Comparison of ENCODE assay signal across 8 cellular contexts in genomic region chr10:92291610-92291859, GRCh38. TPM values are rescaled to one million over a fixed set of nuclear protein-coding genes. Genes with fewer than 3 reads are reported as not detected.
DNase-seq lines count a peak whose midpoint lies in the region; ATAC-seq and TF ChIP-seq lines count a peak whose summit lies in the region.

No MANE protein-coding gene starts in this region.

- H3K9ac ChIP-seq in liver (ENCODE audit: low read depth in 1 of 2, low read length in 2 of 2), result peak overlapping the region; percentile 93 to 94

- peaks cover 14% of the 10 kb centered on the region for H3K36me3 ChIP-seq in A673 (ENCODE audit: insufficient read depth, low read length, poor library complexity, severe bottlenecking)
- peaks cover 0 to 13% of the 10 kb centered on the region in 2 donors for H3K36me3 ChIP-seq in adrenal gland (replicated peaks in 1 of 2)
- peaks cover 0 to 6% (median under 1%) of the 10 kb centered on the region in 4 donors for H3K36me3 ChIP-seq in liver (ENCODE audit: control insufficient read depth in 4 of 4, insufficient read depth in 3 of 4, low read depth in 1 of 4, low read length in 3 of 4)
- H3K36me3 ChIP-seq in transverse colon, result no peaks in the 10 kb centered on the region

- H3K4me3 ChIP-seq in A673 (ENCODE audit: low read depth, low read length, poor library complexity, severe bottlenecking), result peak overlapping the region; percentile 90
- H3K4me3 ChIP-seq in adrenal gland, result peak overlapping the region; percentile 56 to 86 (median 81)
- peak overlapping the region; percentile 76 to 99 (median 99) for H3K4me3 ChIP-seq in liver (ENCODE audit: low read depth in 1 of 3, low read length in 3 of 3)
- peak overlapping the region; percentile 77 to 95 (median 93) for H3K4me3 ChIP-seq in transverse colon

- peak overlapping the region; percentile 91 for H3K27ac ChIP-seq in A673 (ENCODE audit: low read depth, low read length, poor library complexity, severe bottlenecking)
- H3K27ac ChIP-seq in adrenal gland, result peak overlapping the region; percentile 94 to 99 (median 97)
- H3K27ac ChIP-seq in liver (ENCODE audit: low read depth in 1 of 2, low read length in 2 of 2), result peak overlapping the region; percentile 93 to 100
- peak overlapping the region; percentile 91 to 93 (median 92) for H3K27ac ChIP-seq in transverse colon

- TF ChIP-seq EP300 in transverse colon (IDR thresholded peaks at IDR 0.05; ENCODE audit: low read depth), result no peak

- DNase-seq in A673 (ENCODE audit: low spot score) (no peak), HFFc6 (no peak), adrenal gland (peak in 4 of 7 donors; percentile 27 to 43 (median 33)), transverse colon (no peak), NCI-H1436 treated with DMSO at 0.1 percent for 48 hours (lab: John Stamatoyannopoulos, UW) (no peak)

- no TSS peak for BruUV-seq in A673 (replicated peaks; lab: Mats Ljungman, UMichigan)

- peaks cover 13% of the 10 kb centered on the region for H3K36me3 Mint-ChIP-seq in HFFc6 (ENCODE audit: low read depth)

- TF ChIP-seq RAD21 in liver (IDR thresholded peaks at IDR 0.05), result no peak

- intact Hi-C loops in A673 (cut with micrococcal nuclease; ENCODE audit: unreplicated experiment), result loop anchor here (5.0 kb wide), 1 partner anchor 49 kb away; no protein-coding TSS in a partner anchor
- intact Hi-C loops in adrenal gland (cut with DNase I), result loop anchor here (5.0 to 10.0 kb wide), 3 partner anchors 49 to 207 kb away; no protein-coding TSS in a partner anchor
- intact Hi-C loops in transverse colon (cut with DNase I; ENCODE audit: low total_unique reads), result loop anchor here (1.0 to 10.0 kb wide), 2 partner anchors 51 to 207 kb away; no protein-coding TSS in a partner anchor

- peak overlapping the region; percentile 95 for H3K4me3 Mint-ChIP-seq in HFFc6

- H3K27me3 ChIP-seq in A673 (replicated peaks; ENCODE audit: insufficient read depth, low read depth, low read length, poor library complexity) (no peaks in the 10 kb centered on the region), adrenal gland (no peaks in the 10 kb centered on the region), liver (ENCODE audit: control insufficient read depth in 4 of 4, insufficient read depth in 4 of 4, low read length in 3 of 4) (no peaks in the 10 kb centered on the region), transverse colon (no peaks in the 10 kb centered on the region)

- peaks cover 2% of the 10 kb centered on the region for H3K27me3 Mint-ChIP-seq in HFFc6 (ENCODE audit: insufficient read depth)

- in situ Hi-C loops in transverse colon (cut with MboI; ENCODE audit: low pct_ligation_motif_present in 1 of 4, low pct_unique_long_range_greater_than_20kb in 1 of 4, low sequenced_read_pairs in 3 of 4), result loop anchor here in 1 of 4 donors (10.0 kb wide), 1 partner anchor 207 kb away; no protein-coding TSS in a partner anchor

- H3K4me1 ChIP-seq in A673 (ENCODE audit: insufficient read depth, low read length, poor library complexity, severe bottlenecking), result no peaks in the 10 kb centered on the region
- peaks cover 9 to 24% of the 10 kb centered on the region in 2 donors for H3K4me1 ChIP-seq in adrenal gland (replicated peaks in 1 of 2)
- H3K4me1 ChIP-seq in liver (ENCODE audit: control insufficient read depth in 4 of 4, insufficient read depth in 4 of 4, low read length in 3 of 4), result peaks cover 5 to 10% (median 8%) of the 10 kb centered on the region in 4 donors
- peaks cover 7 to 18% (median 11%) of the 10 kb centered on the region in 4 donors for H3K4me1 ChIP-seq in transverse colon

- CTCF ChIA-PET in A673 (lab: Charles Lee), result interaction anchor here (0.6 to 1.5 kb wide), 4 partner anchors 36 to 204 kb away, joined by 3 to 5 read pairs (median 4); no protein-coding TSS in a partner anchor

- peaks cover 36% of the 10 kb centered on the region for H3K4me1 Mint-ChIP-seq in HFFc6 (ENCODE audit: low read depth)

- POLR2A ChIA-PET in A673 (lab: Charles Lee; ENCODE audit: low non-redundant PET), result interaction anchor here (0.6 kb wide), 2 partner anchors 204 to 322 kb away, joined by 4 to 6 read pairs; no protein-coding TSS in a partner anchor

- no peak for ATAC-seq in GM21423 (IDR thresholded peaks at IDR 0.05; ENCODE audit: unreplicated experiment)
- ATAC-seq in HG03469 (IDR thresholded peaks at IDR 0.05; ENCODE audit: unreplicated experiment), result no peak

- no peaks in the 10 kb centered on the region for H3K9me3 Mint-ChIP-seq in HFFc6

- TF ChIP-seq CTCF in A673 (conservative IDR thresholded peaks at IDR 0.05; ENCODE audit: low read depth, low read length) (no peak), HFFc6 (IDR thresholded peaks at IDR 0.05) (no peak), adrenal gland (IDR thresholded peaks at IDR 0.05) (no peak), liver (IDR thresholded peaks at IDR 0.05; ENCODE audit: low read depth, low read length, missing input control) (no peak), transverse colon (IDR thresholded peaks at IDR 0.05) (no peak)

- 0 to 1% (median 0%) methylated on average over 3 to 10 of the region's 10 CpGs for WGBS in adrenal gland, 4 donors
- WGBS in liver, result 0% methylated on average over 10 of the region's 10 CpGs
- 0% methylated on average over 1 to 7 of the region's 10 CpGs for WGBS in transverse colon (ENCODE audit: low coverage in 1 of 2), 2 donors

- H3K27ac Mint-ChIP-seq in HFFc6, result peak overlapping the region; percentile 84

- TF ChIP-seq POLR2A in adrenal gland (IDR thresholded peaks at IDR 0.05) (no peak), transverse colon (IDR thresholded peaks at IDR 0.05) (no peak)

- H3K9me3 ChIP-seq in A673 (ENCODE audit: low read depth, low read length, poor library complexity, severe bottlenecking) (no peaks in the 10 kb centered on the region), adrenal gland (replicated peaks in 1 of 3) (no peaks in the 10 kb centered on the region), liver (ENCODE audit: control insufficient read depth in 4 of 4, low read length in 3 of 4) (no peaks in the 10 kb centered on the region), transverse colon (no peaks in the 10 kb centered on the region)

TF ChIP-seq in liver, 16 proteins besides CTCF, POLR2A, EP300 and RAD21 (continues in another document):
- no peak for TF ChIP-seq HNF4A (conservative IDR thresholded peaks at IDR 0.05)
- no peak for TF ChIP-seq EGR1 (IDR thresholded peaks at IDR 0.05; ENCODE audit: low read depth in 2 of 2)
- TF ChIP-seq, protein P1, sequence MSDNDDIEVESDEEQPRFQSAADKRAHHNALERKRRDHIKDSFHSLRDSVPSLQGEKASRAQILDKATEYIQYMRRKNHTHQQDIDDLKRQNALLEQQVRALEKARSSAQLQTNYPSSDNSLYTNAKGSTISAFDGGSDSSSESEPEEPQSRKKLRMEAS (IDR thresholded peaks at IDR 0.05), result no peak
- no peak for TF ChIP-seq FOXA1 (IDR thresholded peaks at IDR 0.05)
- TF ChIP-seq HNF4G (IDR thresholded peaks at IDR 0.05), result no peak
- TF ChIP-seq, protein P2, sequence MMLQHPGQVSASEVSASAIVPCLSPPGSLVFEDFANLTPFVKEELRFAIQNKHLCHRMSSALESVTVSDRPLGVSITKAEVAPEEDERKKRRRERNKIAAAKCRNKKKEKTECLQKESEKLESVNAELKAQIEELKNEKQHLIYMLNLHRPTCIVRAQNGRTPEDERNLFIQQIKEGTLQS (IDR thresholded peaks at IDR 0.05), result no peak
- TF ChIP-seq, protein P3, sequence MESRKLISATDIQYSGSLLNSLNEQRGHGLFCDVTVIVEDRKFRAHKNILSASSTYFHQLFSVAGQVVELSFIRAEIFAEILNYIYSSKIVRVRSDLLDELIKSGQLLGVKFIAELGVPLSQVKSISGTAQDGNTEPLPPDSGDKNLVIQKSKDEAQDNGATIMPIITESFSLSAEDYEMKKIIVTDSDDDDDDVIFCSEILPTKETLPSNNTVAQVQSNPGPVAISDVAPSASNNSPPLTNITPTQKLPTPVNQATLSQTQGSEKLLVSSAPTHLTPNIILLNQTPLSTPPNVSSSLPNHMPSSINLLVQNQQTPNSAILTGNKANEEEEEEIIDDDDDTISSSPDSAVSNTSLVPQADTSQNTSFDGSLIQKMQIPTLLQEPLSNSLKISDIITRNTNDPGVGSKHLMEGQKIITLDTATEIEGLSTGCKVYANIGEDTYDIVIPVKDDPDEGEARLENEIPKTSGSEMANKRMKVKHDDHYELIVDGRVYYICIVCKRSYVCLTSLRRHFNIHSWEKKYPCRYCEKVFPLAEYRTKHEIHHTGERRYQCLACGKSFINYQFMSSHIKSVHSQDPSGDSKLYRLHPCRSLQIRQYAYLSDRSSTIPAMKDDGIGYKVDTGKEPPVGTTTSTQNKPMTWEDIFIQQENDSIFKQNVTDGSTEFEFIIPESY (IDR thresholded peaks at IDR 0.05), result no peak
- TF ChIP-seq FOXA2 (IDR thresholded peaks at IDR 0.05), result no peak
- no peak for TF ChIP-seq SP1 (IDR thresholded peaks at IDR 0.05)
- no peak for TF ChIP-seq GABPA (IDR thresholded peaks at IDR 0.05 in 1 of 2, conservative IDR thresholded peaks at IDR 0.05 in 1 of 2)
- TF ChIP-seq JUND (IDR thresholded peaks at IDR 0.05), result no peak
- TF ChIP-seq RXRA (IDR thresholded peaks at IDR 0.05), result no peak
- no peak for TF ChIP-seq TAF1 (conservative IDR thresholded peaks at IDR 0.05)
- no peak for TF ChIP-seq YY1 (IDR thresholded peaks at IDR 0.05)

RNA-seq across cellular contexts. Expression of gene MARCHF5, which starts 0.6 kb away (rescaled TPM):
- total RNA-seq in A673 (2021) (76.7 and 79.9 TPM in 2 replicates), adrenal gland (10 to 100 TPM; 12.0 to 61.9 (median 32.4) TPM), liver (10 to 100 TPM in 1 of 2 donors, 1 to 10 TPM in 1; 9.7 to 18.4 TPM), transverse colon (10 to 100 TPM in 2 of 4 donors, 1 to 10 TPM in 2; 1.8 to 17.8 (median 9.1) TPM)
- 10 to 100 TPM; 36.2 to 48.2 (median 41.2) TPM for total RNA-seq in HFFc6 (2021; fragmentation: NEBNext Ultra II Directional; extraction: Animal tissue kit (Norgen Biotek cat#: 25700))
- polyA plus RNA-seq in adrenal gland (10 to 100 TPM; 10.0 to 47.5 (median 10.5) TPM), liver (10 to 100 TPM; 15.0 to 18.1 TPM)

RNA-seq across cellular contexts. Expression of gene CPEB3, which starts 0.7 kb away (rescaled TPM):
- total RNA-seq in A673 (2021) (1.1 and 1.4 TPM in 2 replicates), adrenal gland (10 to 100 TPM in 1 of 8 donors, 1 to 10 TPM in 7; 5.1 to 13.4 (median 7.6) TPM), liver (1 to 10 TPM; 2.1 to 8.4 TPM), transverse colon (10 to 100 TPM; 10.9 to 24.3 (median 13.1) TPM)
- total RNA-seq in HFFc6 (2021; fragmentation: NEBNext Ultra II Directional; extraction: Animal tissue kit (Norgen Biotek cat#: 25700)), result 1 to 10 TPM in 4 of 6 experiments, under 1 TPM in 2; 0.85 to 1.1 (median 1.0) TPM
- polyA plus RNA-seq in adrenal gland (1 to 10 TPM; 1.6 to 6.4 (median 3.0) TPM), liver (1 to 10 TPM; 4.8 to 5.4 TPM)

Comparison
In these comparisons a context has a peak if more than half of its experiments do, and no peak if none do; other contexts are left out.
1. DNase-seq: peak in adrenal gland (4 of 7); none in A673 (single experiment), HFFc6 (single experiment), transverse colon (single experiment) and NCI-H1436 treated with DMSO at 0.1 percent for 48 hours (single experiment).
2. Peak in every context shown above with its lines, with median percentiles within 50 percentile points of each other: H3K27ac ChIP-seq and H3K4me3 ChIP-seq.